In the genomic region with DNA sequence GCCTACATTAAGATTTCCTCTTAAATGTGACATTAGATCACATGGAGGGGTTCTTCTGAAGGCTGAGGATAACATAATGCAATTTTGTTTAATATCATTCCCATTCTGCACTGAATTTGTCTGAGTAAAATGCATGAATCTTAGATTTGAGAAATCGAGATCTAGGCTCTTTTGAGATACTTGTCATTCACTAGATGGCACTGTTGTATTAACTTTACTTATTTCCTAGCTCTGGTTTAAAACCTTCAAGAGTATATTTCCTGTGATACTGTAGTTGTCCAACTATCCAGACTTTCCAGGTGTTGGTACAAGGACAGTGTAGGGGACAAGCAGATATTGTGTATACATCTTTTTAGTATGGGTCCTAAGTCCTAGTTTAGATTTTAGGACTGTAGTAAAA, we compare ENCODE assay signal across 8 cellular contexts.
DNase-seq lines count a peak whose midpoint lies in the region; ATAC-seq, FAIRE-seq and TF ChIP-seq lines count a peak whose summit lies in the region.

No MANE protein-coding gene starts in this region.

- H3K9me3 ChIP-seq in PC-9 (ENCODE audit: insufficient read depth, low read depth) (no peaks in the 10 kb centered on the region), vagina (no peaks in the 10 kb centered on the region)

- H3K27me3 ChIP-seq in GM06990 (replicated peaks; ENCODE audit: control insufficient read depth, insufficient read depth, low read length), result no peaks in the 10 kb centered on the region
- 0 out of 2 replicates have a peak, but pooled peaks cover 4% of the 10 kb centered on the region for H3K27me3 ChIP-seq in PC-9 (ENCODE audit: insufficient read depth, low read depth)
- no peaks in the 10 kb centered on the region for H3K27me3 ChIP-seq in vagina

- no peaks in the 10 kb centered on the region for H4K20me1 ChIP-seq in PC-9 (ENCODE audit: insufficient read depth)

- CTCF ChIA-PET in PC-9 (lab: Charles Lee), result no interaction called here

- H3K4me1 ChIP-seq in PC-9 (replicated peaks; ENCODE audit: insufficient read depth) (no peaks in the 10 kb centered on the region), vagina (no peaks in the 10 kb centered on the region)

- TF ChIP-seq CTCF in GM06990 (IDR thresholded peaks at IDR 0.05; ENCODE audit: insufficient read depth, low read length, poor library complexity, severe bottlenecking), result peak; percentile 19
- TF ChIP-seq CTCF in PC-9 (conservative IDR thresholded peaks at IDR 0.05), result peak; percentile 60
- TF ChIP-seq CTCF in vagina (IDR thresholded peaks at IDR 0.05), result no peak

- H2AFZ ChIP-seq in PC-9, result no peak overlapping the region

- ATAC-seq in GM21619 (IDR thresholded peaks at IDR 0.05; ENCODE audit: unreplicated experiment) (no peak), HG03378 (IDR thresholded peaks at IDR 0.05; ENCODE audit: unreplicated experiment) (no peak)

- intact Hi-C loops in PC-9 (cut with micrococcal nuclease; ENCODE audit: unreplicated experiment), result no loop called here
- intact Hi-C loops in vagina (cut with DNase I), result no loop called here

- no peaks in the 10 kb centered on the region for H3F3A ChIP-seq in PC-9 (ENCODE audit: insufficient read depth, low read depth)

- no peaks in the 10 kb centered on the region for H3K79me2 ChIP-seq in PC-9 (ENCODE audit: low read depth)

- no peak for TF ChIP-seq POLR2A in vagina (IDR thresholded peaks at IDR 0.05)

- no TSS peak for BruUV-seq in PC-9 (replicated peaks; lab: Mats Ljungman, UMichigan)

- POLR2A ChIA-PET in PC-9 (lab: Charles Lee; ENCODE audit: unreplicated experiment), result no interaction called here

- DNase-seq in GM06990 (ENCODE audit: extremely low read depth, insufficient read length) (no peak), LHCN-M2 (ENCODE audit: low read depth) (peak; percentile 15), PC-9 (no peak), globus pallidus (ENCODE audit: low spot score) (peak; percentile 48), urothelium cell line (ENCODE audit: low spot score) (peak; percentile 21), vagina (ENCODE audit: extremely low spot score in 2 of 2) (no peak)

- H3K4me3 ChIP-seq in GM06990 (replicated peaks; ENCODE audit: low read depth, low read length) (no peak overlapping the region), PC-9 (no peak overlapping the region), vagina (no peak overlapping the region)

- no peak overlapping the region for H3K4me2 ChIP-seq in PC-9

- H3K27ac ChIP-seq in PC-9 (no peak overlapping the region), vagina (no peak overlapping the region)

- no peaks in the 10 kb centered on the region for H3K9me2 ChIP-seq in PC-9 (ENCODE audit: insufficient read depth)

- H3K36me3 ChIP-seq in GM06990 (ENCODE audit: control insufficient read depth, insufficient read depth, low read length) (no peaks in the 10 kb centered on the region), PC-9 (ENCODE audit: low read depth) (no peaks in the 10 kb centered on the region), vagina (no peaks in the 10 kb centered on the region)

- no peak for FAIRE-seq in urothelium cell line (lab: Jason Lieb, UNC)

Comparison
In these comparisons a context has a peak if more than half of its experiments do, and no peak if none do; other contexts are left out.
1. DNase-seq: peak in LHCN-M2 (single experiment), globus pallidus (single experiment) and urothelium cell line (single experiment); none in GM06990 (single experiment), PC-9 (0 of 2) and vagina (0 of 2).
2. CTCF ChIP-seq: peak in GM06990 (single experiment) and PC-9 (single experiment); none in vagina (0 of 3).